In genomic region chr4:152327606-152328453, GRCh38 we compare ENCODE assay signal across 1 cellular context.
TF ChIP-seq lines count a peak whose summit lies in the region.

No MANE protein-coding gene starts in this region.

TF ChIP-seq in K562, 482 proteins besides CTCF, POLR2A, EP300 and RAD21 (continued from another document):
- TF ChIP-seq AFF1 (IDR thresholded peaks at IDR 0.05; ENCODE audit: low read depth in 1 of 2, partially characterized antibody in 2 of 2): no peak
- peak; percentile 91 for TF ChIP-seq MAFG (tag; conservative IDR thresholded peaks at IDR 0.05)
- no peak for TF ChIP-seq HBP1 (CRISPR knock-in tag; IDR thresholded peaks at IDR 0.05)
- TF ChIP-seq ZNF253 (CRISPR knock-in tag; conservative IDR thresholded peaks at IDR 0.05): no peak
- no peak for TF ChIP-seq NCOA1 (IDR thresholded peaks at IDR 0.05; ENCODE audit: low read depth)
- peak; percentile 85 for TF ChIP-seq MAFK (IDR thresholded peaks at IDR 0.05; ENCODE audit: low read length)
- TF ChIP-seq RERE (CRISPR knock-in tag; IDR thresholded peaks at IDR 0.05; ENCODE audit: borderline replicate concordance): no peak
- no peak for TF ChIP-seq MTA1 (IDR thresholded peaks at IDR 0.05; ENCODE audit: borderline replicate concordance)
- TF ChIP-seq POLR2H (tag; IDR thresholded peaks at IDR 0.05; ENCODE audit: low read depth): no peak
